ENCODE assay signal across 12 cellular contexts in genomic region chr15:59165726-59166125, GRCh38. TPM values are rescaled to one million over a fixed set of nuclear protein-coding genes. Genes with fewer than 3 reads are reported as not detected.
DNase-seq lines count a peak whose midpoint lies in the region; TF ChIP-seq lines count a peak whose summit lies in the region.
"Had no signal": no experiment of that assay in that cellular context is flagged by ENCODE, and none has a peak within 500 bp of the region (broad histone marks: within the 10 kb centered on the region; RNA-seq: fewer than 3 reads in every experiment).

No MANE protein-coding gene starts in this region.

- H3K36me3 ChIP-seq in thyroid gland, result peaks cover 0 to 1% of the 10 kb centered on the region in 2 donors

- peaks cover 36 to 53% of the 10 kb centered on the region in 2 donors for H3K4me1 ChIP-seq in thyroid gland

- no peak for TF ChIP-seq CTCF in thyroid gland (IDR thresholded peaks at IDR 0.05)

- H3K27me3 ChIP-seq in thyroid gland, result no peaks in the 10 kb centered on the region

- H3K9me3 ChIP-seq in thyroid gland, result no peaks in the 10 kb centered on the region

- no peak overlapping the region for H3K4me3 ChIP-seq in thyroid gland (replicated peaks in 1 of 3)

- intact Hi-C loops in dendritic cell treated with granulocyte-macrophage colony-stimulating factor and Interleukin-4, amounts not matched to agents 40 ng/mL and 50 ng/mL, for 4 days (cut with micrococcal nuclease), result no loop called here
- intact Hi-C loops in thyroid gland (cut with DNase I), result no loop called here

- H3K27me3 Mint-ChIP-seq in dendritic cell treated with granulocyte-macrophage colony-stimulating factor and Interleukin-4, amounts not matched to agents 40 ng/mL and 50 ng/mL, for 4 days, result no peaks in the 10 kb centered on the region

- 32 to 47% methylated on average over 3 of the region's 3 CpGs for whole genome bisulfite sequencing in thyroid gland, 2 donors

- peak overlapping the region; percentile 78 for H3K27ac Mint-ChIP-seq in dendritic cell treated with granulocyte-macrophage colony-stimulating factor and Interleukin-4, amounts not matched to agents 40 ng/mL and 50 ng/mL, for 4 days

- H3K9me3 Mint-ChIP-seq in dendritic cell treated with granulocyte-macrophage colony-stimulating factor and Interleukin-4, amounts not matched to agents 40 ng/mL and 50 ng/mL, for 4 days, result no peaks in the 10 kb centered on the region

- peaks cover 51% of the 10 kb centered on the region for H3K4me1 Mint-ChIP-seq in dendritic cell treated with granulocyte-macrophage colony-stimulating factor and Interleukin-4, amounts not matched to agents 40 ng/mL and 50 ng/mL, for 4 days (ENCODE audit: low read depth)

- H3K4me3 Mint-ChIP-seq in dendritic cell treated with granulocyte-macrophage colony-stimulating factor and Interleukin-4, amounts not matched to agents 40 ng/mL and 50 ng/mL, for 4 days, result no peak overlapping the region

- peaks cover 81% of the 10 kb centered on the region for H3K36me3 Mint-ChIP-seq in dendritic cell treated with granulocyte-macrophage colony-stimulating factor and Interleukin-4, amounts not matched to agents 40 ng/mL and 50 ng/mL, for 4 days (ENCODE audit: low read depth)

- DNase-seq in SKM-1 treated with dmso at 0.1 percent for 144 hours (lab: John Stamatoyannopoulos, UW; ENCODE audit: unreplicated experiment) (peak; percentile 22), SKM-1 (lab: John Stamatoyannopoulos, UW; ENCODE audit: unreplicated experiment) (no peak), NCI-H526 (lab: John Stamatoyannopoulos, UW) (peak; percentile 71 to 76), thyroid gland (peak; percentile 55 to 70), RKO (ENCODE audit: low spot score) (no peak), H4 (ENCODE audit: low spot score) (no peak), C1 segment of cervical spinal cord (lab: John Stamatoyannopoulos, UW) (no peak)
- DNase-seq: activated CD8-positive, alpha-beta memory T cell treated with anti-CD3 and anti-CD28 coated beads for 24 hours; AML-193 had no signal

- peak in 1 of 2 donors; percentile 4 for TF ChIP-seq POLR2A in thyroid gland (IDR thresholded peaks at IDR 0.05)

- peak overlapping the region; percentile 80 to 88 (median 84) for H3K27ac ChIP-seq in thyroid gland

RNA-seq across cellular contexts. Expression of gene LDHAL6B, which starts 40.9 kb away (rescaled TPM):
- under 1 TPM in 1 of 4 donors, not detected in 3; 0.27 TPM for total RNA-seq in thyroid gland
- not detected in 2 replicates for total RNA-seq in H4 (2014; rRNA removed; shearing (Covaris generic))
- total RNA-seq: dermis microvascular lymphatic vessel endothelial cell, lower leg skin had no signal

Comparison
In these comparisons a context has a peak if more than half of its experiments do, and no peak if none do; other contexts are left out.
1. DNase-seq: peak in SKM-1 treated with dmso at 0.1 percent for 144 hours (single experiment), NCI-H526 (2 of 2) and thyroid gland (2 of 2); none in SKM-1 (single experiment), RKO (single experiment), H4 (single experiment) and C1 segment of cervical spinal cord (0 of 14).